Comparison of ENCODE assay signal across 28 cellular contexts in the genomic region with DNA sequence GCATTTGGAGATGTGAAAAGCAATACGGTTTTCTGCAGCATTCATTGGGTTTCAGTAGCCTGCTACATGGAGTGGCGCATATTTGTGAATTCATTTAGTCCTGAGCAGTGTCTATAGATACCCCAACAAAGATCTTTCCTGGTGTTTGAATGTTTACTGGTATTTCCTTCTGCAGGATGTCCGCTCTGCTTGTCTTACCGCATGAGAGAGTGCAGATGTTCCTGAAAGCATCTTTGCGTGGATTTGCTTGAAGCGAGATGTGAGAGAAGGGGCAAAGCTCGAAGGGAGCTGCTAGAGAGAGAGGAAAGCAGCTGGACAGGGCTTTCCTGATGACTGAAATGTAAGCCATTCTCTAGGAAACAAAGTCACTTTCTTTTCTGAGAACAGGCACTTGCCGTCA.
DNase-seq lines count a peak whose midpoint lies in the region; ATAC-seq lines count a peak whose summit lies in the region.
"Had no signal": no experiment of that assay in that cellular context is flagged by ENCODE, and none has a peak within 500 bp of the region (broad histone marks: within the 10 kb centered on the region; RNA-seq: fewer than 3 reads in every experiment).

No MANE protein-coding gene starts in this region.

- peak; percentile 49 for ATAC-seq in GM21619 (IDR thresholded peaks at IDR 0.05; ENCODE audit: unreplicated experiment)
- ATAC-seq in HG03571 (IDR thresholded peaks at IDR 0.05; ENCODE audit: unreplicated experiment): peak; percentile 44
- ATAC-seq in HG03175 (IDR thresholded peaks at IDR 0.05; ENCODE audit: unreplicated experiment): no peak
- ATAC-seq in GM18511 (IDR thresholded peaks at IDR 0.05; ENCODE audit: unreplicated experiment): no peak
- ATAC-seq: activated T-cell treated with anti-CD3 and anti-CD28 coated beads, Interleukin-2, amount 50 U/mL, for 72 hours; body of pancreas; left lung; T-cell had no signal

- DNase-seq in GM19238 (ENCODE audit: insufficient read length, low spot score): peak; percentile 2
- DNase-seq in HuH-7.5 (ENCODE audit: low spot score): no peak
- no peak for DNase-seq in activated CD4-positive, alpha-beta T cell treated with anti-CD3 and anti-CD28 coated beads, Interleukin-2, amount 50 U/mL, for 1 hour
- DNase-seq: activated B cell treated with CpG ODN at 0.5 μM for 24 hours; activated naive CD4-positive, alpha-beta T cell treated with anti-CD3 and anti-CD28 coated beads for 36 hours; activated T-cell treated with anti-CD3 and anti-CD28 coated beads, Interleukin-2, amount 50 U/mL, for 72 hours; adrenal gland; body of pancreas; CD4-positive, CD25-positive, alpha-beta regulatory T cell; cerebellar nuclear complex; DND-41; hippocampal formation; immature natural killer cell; left lung; mesendoderm; MM.1S; NCI-H1417; NCI-H345; occipital lobe; RPMI8226; stimulated activated CD4-positive, alpha-beta T cell treated with anti-CD3 and anti-CD28 coated beads, Interleukin-4, amount 100 ng/mL, for 4 hours; stimulated activated naive CD4-positive, alpha-beta T cell; T-cell; testis had no signal

Comparison
In these comparisons a context has a peak if more than half of its experiments do, and no peak if none do; other contexts are left out.
1. ATAC-seq: peak in GM21619 (single experiment) and HG03571 (single experiment); none in HG03175 (single experiment) and GM18511 (single experiment).